Comparison of ENCODE assay signal across 8 cellular contexts in the genomic region with DNA sequence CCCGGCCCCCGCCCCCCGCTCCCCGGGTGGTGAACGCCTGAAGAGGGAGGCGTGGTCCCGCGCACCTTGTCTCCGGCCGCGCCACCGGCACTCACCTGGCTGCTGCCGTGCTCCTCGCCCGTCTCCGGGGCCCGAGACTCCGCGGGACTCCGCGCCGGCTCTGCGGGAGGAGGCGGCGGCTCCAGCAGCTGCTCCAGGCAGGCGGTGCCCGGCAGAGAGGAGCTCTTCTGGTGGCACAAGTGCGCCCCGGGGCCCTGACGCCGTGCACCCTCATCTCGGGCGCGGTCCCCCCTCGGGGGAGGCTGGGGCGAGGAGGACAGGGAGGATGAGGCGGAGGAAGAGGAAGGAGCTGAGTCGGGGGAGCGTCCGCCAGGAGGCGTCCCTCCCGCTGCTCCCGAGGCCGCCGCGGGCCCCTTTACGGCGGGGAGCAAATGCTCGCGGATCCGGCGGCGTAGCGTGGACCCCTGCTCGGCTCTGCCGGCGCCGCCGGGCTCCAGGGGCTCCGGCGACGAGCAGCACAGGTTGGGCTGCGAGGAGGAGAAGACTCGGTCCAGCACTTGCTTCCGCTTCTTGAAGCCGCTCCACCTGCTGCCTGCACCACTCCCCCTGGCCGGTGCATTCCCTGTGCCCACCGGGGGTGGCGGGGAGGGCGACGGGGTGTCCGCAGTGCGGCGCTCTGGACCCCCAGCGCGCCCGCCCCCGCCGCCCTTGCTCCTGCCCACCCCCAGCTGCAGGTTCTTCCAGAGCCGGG. TPM values are rescaled to one million over a fixed set of nuclear protein-coding genes. Genes with fewer than 3 reads are reported as not detected.
DNase-seq lines count a peak whose midpoint lies in the region; ATAC-seq and TF ChIP-seq lines count a peak whose summit lies in the region.

No MANE protein-coding gene starts in this region.

- H3K27me3 Mint-ChIP-seq in WTC11 (ENCODE audit: low read depth) (peaks cover 24% of the 10 kb centered on the region), neural crest cell (ENCODE audit: low read depth) (peaks cover 79% of the 10 kb centered on the region)

- TF ChIP-seq CTCF in LNCaP clone FGC (IDR thresholded peaks at IDR 0.05; ENCODE audit: control insufficient read depth, extremely low read depth, insufficient read depth) (peak; percentile 78), WTC11 (IDR thresholded peaks at IDR 0.05) (no peak), fibroblast of the aortic adventitia (IDR thresholded peaks at IDR 0.05; ENCODE audit: insufficient read depth, low read length) (peak; percentile 49), neural crest cell (conservative IDR thresholded peaks at IDR 0.05) (peak; percentile 74)

- H3K4me3 Mint-ChIP-seq in WTC11 (peak overlapping the region; percentile 73), neural crest cell (no peak overlapping the region)

- POLR2A ChIA-PET in WTC11 (lab: Charles Lee) = interaction anchor here (0.9 to 1.1 kb wide), 2 partner anchors 18 to 363 kb away, joined by 3 read pairs; a partner anchor contains a TSS

- H3K9me3 Mint-ChIP-seq in WTC11 (no peaks in the 10 kb centered on the region), neural crest cell (no peaks in the 10 kb centered on the region)

- no peaks in the 10 kb centered on the region for H3K36me3 Mint-ChIP-seq in WTC11
- H3K36me3 Mint-ChIP-seq in neural crest cell (ENCODE audit: low read depth) = no peaks in the 10 kb centered on the region

- peak; percentile 67 for ATAC-seq in GM21723 (IDR thresholded peaks at IDR 0.05; ENCODE audit: unreplicated experiment)
- peak; percentile 34 for ATAC-seq in WTC11

- H3K4me1 Mint-ChIP-seq in WTC11 = peaks cover 52% of the 10 kb centered on the region
- H3K4me1 Mint-ChIP-seq in neural crest cell = peaks cover 13% of the 10 kb centered on the region

- H3K4me3 ChIP-seq in LNCaP clone FGC (ENCODE audit: low read depth, low read length) (peak overlapping the region; percentile 60), fibroblast of the aortic adventitia (ENCODE audit: low read depth, low read length) (peak overlapping the region; percentile 63)

- CTCF ChIA-PET in WTC11 (lab: Charles Lee) = interaction anchor here (0.7 to 3.4 kb wide), 3 partner anchors 315 to 447 kb away, joined by 3 to 24 read pairs (median 7); a partner anchor contains a TSS

- DNase-seq in NCI-H82 (lab: John Stamatoyannopoulos, UW) (peak; percentile 59), NCI-H82 treated with DMSO at 0.1 percent for 48 hours (lab: John Stamatoyannopoulos, UW; ENCODE audit: unreplicated experiment) (no peak), LNCaP clone FGC (ENCODE audit: low read depth) (no peak), WTC11 (ENCODE audit: low spot score) (peak; percentile 73), fibroblast of the aortic adventitia (ENCODE audit: low read depth) (no peak), neural crest cell (ENCODE audit: low read depth, low spot score) (peak; percentile 46), cortex of kidney (lab: John Stamatoyannopoulos, UW) (no peak)

- H3K27ac Mint-ChIP-seq in WTC11 = no peak overlapping the region
- H3K27ac Mint-ChIP-seq in neural crest cell (ENCODE audit: unreplicated experiment) = no peak overlapping the region

TF ChIP-seq in WTC11, 78 proteins besides CTCF, POLR2A, EP300 and RAD21 (continues in another document):
- TF ChIP-seq TCF7 (CRISPR knock-in tag; IDR thresholded peaks at IDR 0.05; ENCODE audit: low read depth) (no peak), ZNF138 (CRISPR knock-in tag; conservative IDR thresholded peaks at IDR 0.05) (no peak), JUN (CRISPR knock-in tag; IDR thresholded peaks at IDR 0.05) (no peak), MYBL2 (CRISPR knock-in tag; IDR thresholded peaks at IDR 0.05) (peak; percentile 38; the same call in 1 of the 2 replicates), GABPB1 (CRISPR knock-in tag; IDR thresholded peaks at IDR 0.05) (no peak)
- TF ChIP-seq, protein P1, sequence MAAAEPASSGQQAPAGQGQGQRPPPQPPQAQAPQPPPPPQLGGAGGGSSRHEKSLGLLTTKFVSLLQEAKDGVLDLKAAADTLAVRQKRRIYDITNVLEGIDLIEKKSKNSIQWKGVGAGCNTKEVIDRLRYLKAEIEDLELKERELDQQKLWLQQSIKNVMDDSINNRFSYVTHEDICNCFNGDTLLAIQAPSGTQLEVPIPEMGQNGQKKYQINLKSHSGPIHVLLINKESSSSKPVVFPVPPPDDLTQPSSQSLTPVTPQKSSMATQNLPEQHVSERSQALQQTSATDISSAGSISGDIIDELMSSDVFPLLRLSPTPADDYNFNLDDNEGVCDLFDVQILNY (CRISPR knock-in tag; IDR thresholded peaks at IDR 0.05) = no peak
- TF ChIP-seq, protein P2, sequence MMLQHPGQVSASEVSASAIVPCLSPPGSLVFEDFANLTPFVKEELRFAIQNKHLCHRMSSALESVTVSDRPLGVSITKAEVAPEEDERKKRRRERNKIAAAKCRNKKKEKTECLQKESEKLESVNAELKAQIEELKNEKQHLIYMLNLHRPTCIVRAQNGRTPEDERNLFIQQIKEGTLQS (CRISPR knock-in tag; conservative IDR thresholded peaks at IDR 0.05) = no peak
- TF ChIP-seq, protein P3, sequence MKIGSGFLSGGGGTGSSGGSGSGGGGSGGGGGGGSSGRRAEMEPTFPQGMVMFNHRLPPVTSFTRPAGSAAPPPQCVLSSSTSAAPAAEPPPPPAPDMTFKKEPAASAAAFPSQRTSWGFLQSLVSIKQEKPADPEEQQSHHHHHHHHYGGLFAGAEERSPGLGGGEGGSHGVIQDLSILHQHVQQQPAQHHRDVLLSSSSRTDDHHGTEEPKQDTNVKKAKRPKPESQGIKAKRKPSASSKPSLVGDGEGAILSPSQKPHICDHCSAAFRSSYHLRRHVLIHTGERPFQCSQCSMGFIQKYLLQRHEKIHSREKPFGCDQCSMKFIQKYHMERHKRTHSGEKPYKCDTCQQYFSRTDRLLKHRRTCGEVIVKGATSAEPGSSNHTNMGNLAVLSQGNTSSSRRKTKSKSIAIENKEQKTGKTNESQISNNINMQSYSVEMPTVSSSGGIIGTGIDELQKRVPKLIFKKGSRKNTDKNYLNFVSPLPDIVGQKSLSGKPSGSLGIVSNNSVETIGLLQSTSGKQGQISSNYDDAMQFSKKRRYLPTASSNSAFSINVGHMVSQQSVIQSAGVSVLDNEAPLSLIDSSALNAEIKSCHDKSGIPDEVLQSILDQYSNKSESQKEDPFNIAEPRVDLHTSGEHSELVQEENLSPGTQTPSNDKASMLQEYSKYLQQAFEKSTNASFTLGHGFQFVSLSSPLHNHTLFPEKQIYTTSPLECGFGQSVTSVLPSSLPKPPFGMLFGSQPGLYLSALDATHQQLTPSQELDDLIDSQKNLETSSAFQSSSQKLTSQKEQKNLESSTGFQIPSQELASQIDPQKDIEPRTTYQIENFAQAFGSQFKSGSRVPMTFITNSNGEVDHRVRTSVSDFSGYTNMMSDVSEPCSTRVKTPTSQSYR (CRISPR knock-in tag; IDR thresholded peaks at IDR 0.05) = no peak
- TF ChIP-seq, protein P4, sequence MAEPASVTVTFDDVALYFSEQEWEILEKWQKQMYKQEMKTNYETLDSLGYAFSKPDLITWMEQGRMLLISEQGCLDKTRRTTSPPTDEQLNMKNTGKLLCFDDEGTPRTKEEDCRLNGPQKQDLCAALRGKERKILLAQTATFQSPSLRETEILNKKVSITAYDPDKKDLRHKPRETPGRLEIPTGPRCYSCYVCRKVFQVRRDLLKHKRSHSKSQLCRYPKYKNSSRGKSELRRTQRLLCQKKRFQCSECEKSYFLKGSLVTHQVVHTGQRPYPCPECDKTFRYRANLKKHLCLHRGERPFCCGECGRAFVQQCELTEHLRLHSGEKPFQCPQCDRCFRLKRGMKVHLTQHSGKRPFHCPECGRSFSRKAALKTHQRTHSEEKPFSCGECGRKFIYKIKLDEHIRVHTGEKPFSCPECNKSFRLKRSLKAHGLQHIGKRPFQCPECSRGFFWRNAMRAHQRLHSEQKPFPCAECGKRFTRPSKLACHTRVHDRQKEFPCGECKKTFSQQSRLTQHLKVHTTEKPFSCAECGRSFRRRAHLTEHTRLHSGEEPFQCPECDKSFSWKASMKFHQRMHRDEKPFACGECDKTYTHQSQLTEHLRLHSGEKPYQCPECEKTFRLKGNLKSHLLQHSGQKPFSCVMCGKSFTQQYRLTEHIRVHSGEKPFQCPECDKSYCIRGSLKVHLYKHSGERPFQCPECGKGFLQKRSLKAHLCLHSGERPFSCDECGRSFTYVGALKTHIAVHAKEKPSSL (CRISPR knock-in tag; conservative IDR thresholded peaks at IDR 0.05) = no peak
- TF ChIP-seq, protein P5, sequence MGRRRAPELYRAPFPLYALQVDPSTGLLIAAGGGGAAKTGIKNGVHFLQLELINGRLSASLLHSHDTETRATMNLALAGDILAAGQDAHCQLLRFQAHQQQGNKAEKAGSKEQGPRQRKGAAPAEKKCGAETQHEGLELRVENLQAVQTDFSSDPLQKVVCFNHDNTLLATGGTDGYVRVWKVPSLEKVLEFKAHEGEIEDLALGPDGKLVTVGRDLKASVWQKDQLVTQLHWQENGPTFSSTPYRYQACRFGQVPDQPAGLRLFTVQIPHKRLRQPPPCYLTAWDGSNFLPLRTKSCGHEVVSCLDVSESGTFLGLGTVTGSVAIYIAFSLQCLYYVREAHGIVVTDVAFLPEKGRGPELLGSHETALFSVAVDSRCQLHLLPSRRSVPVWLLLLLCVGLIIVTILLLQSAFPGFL (CRISPR knock-in tag; IDR thresholded peaks at IDR 0.05; ENCODE audit: borderline replicate concordance) = no peak
- TF ChIP-seq, protein P6, sequence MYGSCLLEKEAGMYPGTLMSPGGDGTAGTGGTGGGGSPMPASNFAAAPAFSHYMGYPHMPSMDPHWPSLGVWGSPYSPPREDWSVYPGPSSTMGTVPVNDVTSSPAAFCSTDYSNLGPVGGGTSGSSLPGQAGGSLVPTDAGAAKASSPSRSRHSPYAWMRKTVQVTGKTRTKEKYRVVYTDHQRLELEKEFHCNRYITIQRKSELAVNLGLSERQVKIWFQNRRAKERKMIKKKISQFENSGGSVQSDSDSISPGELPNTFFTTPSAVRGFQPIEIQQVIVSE (CRISPR knock-in tag; IDR thresholded peaks at IDR 0.05; ENCODE audit: borderline replicate concordance) = no peak

RNA-seq across cellular contexts. Expression of a gene that starts 1.0 kb away (rescaled TPM):
- 3.3 to 5.6 TPM (median 3.6 TPM) in 3 replicates for total RNA-seq in WTC11 (2021)
- total RNA-seq in fibroblast of the aortic adventitia (ENCODE audit: low replicate concordance) = 1.5 and 7.6 TPM in 2 replicates
- 1.7 and 1.8 TPM in 2 replicates for total RNA-seq in neural crest cell

Comparison
In these comparisons a context has a peak if more than half of its experiments do, and no peak if none do; other contexts are left out.
1. DNase-seq: peak in NCI-H82 (single experiment), WTC11 (single experiment) and neural crest cell (single experiment); none in NCI-H82 treated with DMSO at 0.1 percent for 48 hours (single experiment), LNCaP clone FGC (single experiment), fibroblast of the aortic adventitia (single experiment) and cortex of kidney (single experiment).